8 cellular contexts compared by ENCODE assay signal in genomic region chr9:70563437-70564204, GRCh38.
A peak's percentile ranks its signal among the peaks of the same experiment; 100 is the strongest.
DNase-seq lines count a peak whose midpoint lies in the region; ATAC-seq and TF ChIP-seq lines count a peak whose summit lies in the region.

No MANE protein-coding gene starts in this region.

- DNase-seq in AG10803 (ENCODE audit: low read depth), result peak; percentile 94
- peak; percentile 11 to 30 for DNase-seq in activated CD4-positive, alpha-beta T cell treated with anti-CD3 and anti-CD28 coated beads, Interleukin-2, amount 50 U/mL, for 4 hours
- DNase-seq in fibroblast of lung (ENCODE audit: low read depth in 2 of 2), result peak; percentile 88 to 91
- peak; percentile 16 to 17 for DNase-seq in stimulated activated CD4-positive, alpha-beta T cell treated with anti-CD3 and anti-CD28 coated beads, Interleukin-12 subunit alpha, Interleukin-12 subunit beta, amount 100 ng/mL, for 24 hours (ENCODE audit: low read depth in 2 of 2)
- no peak for DNase-seq in NCI-H345 treated with DMSO at 0.1 percent for 48 hours (lab: John Stamatoyannopoulos, UW; ENCODE audit: unreplicated experiment)
- no peak for DNase-seq in cerebellar cortex (ENCODE audit: low spot score)

- no peak overlapping the region for H3K9ac ChIP-seq in fibroblast of lung (ENCODE audit: insufficient read depth, low read length)

- H4K20me1 ChIP-seq in fibroblast of lung (ENCODE audit: control insufficient read depth, extremely low read depth, insufficient read depth, low read length), result no peaks in the 10 kb centered on the region

- peak overlapping the region; percentile 6 for H3K4me2 ChIP-seq in fibroblast of lung (ENCODE audit: extremely low read depth, insufficient read depth, low read length)

- no peaks in the 10 kb centered on the region for H3K9me3 ChIP-seq in fibroblast of lung (ENCODE audit: control insufficient read depth, insufficient read depth, low read depth, low read length)

- H3K79me2 ChIP-seq in fibroblast of lung (ENCODE audit: control insufficient read depth, insufficient read depth, low read length), result no peaks in the 10 kb centered on the region

- ATAC-seq in GM19351 (IDR thresholded peaks at IDR 0.05; ENCODE audit: unreplicated experiment) (peak; percentile 99), HG03457 (IDR thresholded peaks at IDR 0.05; ENCODE audit: unreplicated experiment) (peak; percentile 96)

- TF ChIP-seq CTCF in AG10803 (conservative IDR thresholded peaks at IDR 0.05; ENCODE audit: low read length) (no peak), fibroblast of lung (conservative IDR thresholded peaks at IDR 0.05 in 1 of 2, IDR thresholded peaks at IDR 0.05 in 1 of 2; ENCODE audit: low read depth in 1 of 2, low read length in 2 of 2) (no peak)

- H3K4me3 ChIP-seq in AG10803 (ENCODE audit: low read length), result no peak overlapping the region
- no peak overlapping the region for H3K4me3 ChIP-seq in fibroblast of lung (replicated peaks in 1 of 4; ENCODE audit: control extremely low read depth in 1 of 4, insufficient read depth in 1 of 4, low read depth in 3 of 4, low read length in 4 of 4)

- peaks cover 9% of the 10 kb centered on the region for H3K4me1 ChIP-seq in fibroblast of lung (ENCODE audit: control insufficient read depth, extremely low read depth, insufficient read depth, low read length)

- H3K36me3 ChIP-seq in fibroblast of lung (ENCODE audit: control insufficient read depth, insufficient read depth, low read length), result no peaks in the 10 kb centered on the region

- no peaks in the 10 kb centered on the region for H3K27me3 ChIP-seq in fibroblast of lung (ENCODE audit: control insufficient read depth, insufficient read depth, low read length)

- H3K27ac ChIP-seq in fibroblast of lung (ENCODE audit: insufficient read depth, low read length), result peak overlapping the region; percentile 13

- H2AFZ ChIP-seq in fibroblast of lung (ENCODE audit: low read length), result no peak overlapping the region

Comparison
In these comparisons a context has a peak if more than half of its experiments do, and no peak if none do; other contexts are left out.
1. DNase-seq: peak in AG10803 (single experiment), activated CD4-positive, alpha-beta T cell treated with anti-CD3 and anti-CD28 coated beads, Interleukin-2, amount 50 U/mL, for 4 hours (2 of 2), fibroblast of lung (2 of 2) and stimulated activated CD4-positive, alpha-beta T cell treated with anti-CD3 and anti-CD28 coated beads, Interleukin-12 subunit alpha, Interleukin-12 subunit beta, amount 100 ng/mL, for 24 hours (2 of 2); none in NCI-H345 treated with DMSO at 0.1 percent for 48 hours (single experiment) and cerebellar cortex (single experiment).